ENCODE assay signal across 8 cellular contexts in genomic region chr2:196233808-196234501, GRCh38.
DNase-seq lines count a peak whose midpoint lies in the region; ATAC-seq, FAIRE-seq and TF ChIP-seq lines count a peak whose summit lies in the region.

No MANE protein-coding gene starts in this region.

- no TSS peak for BruUV-seq in endothelial cell of umbilical vein (replicated peaks; lab: Mats Ljungman, UMichigan)

- no peaks in the 10 kb centered on the region for H3K79me2 ChIP-seq in GM23248 (ENCODE audit: insufficient read depth)
- peaks cover 18% of the 10 kb centered on the region for H3K79me2 ChIP-seq in endothelial cell of umbilical vein (ENCODE audit: control insufficient read depth, insufficient read depth, low read length)

- H3K9ac ChIP-seq in GM23248 = no peak overlapping the region
- H3K9ac ChIP-seq in endothelial cell of umbilical vein (replicated peaks; ENCODE audit: extremely low read depth, insufficient read depth, low read length) = peak overlapping the region; percentile 56

- TF ChIP-seq POLR2A in endothelial cell of umbilical vein (IDR thresholded peaks at IDR 0.05; ENCODE audit: low read depth, low read length) = no peak

- peak; percentile 76 for ATAC-seq in GM18498 (IDR thresholded peaks at IDR 0.05; ENCODE audit: unreplicated experiment)
- ATAC-seq in stimulated activated naive CD8-positive, alpha-beta T cell treated with anti-CD3 and anti-CD28 coated beads, Interleukin-15, Interleukin-2, amounts not matched to agents 100 U/mL and 50 U/mL, for 24 hours = peak; percentile 25

- DNase-seq in GM23248 = peak; percentile 40
- DNase-seq in MV-4-11 (lab: John Stamatoyannopoulos, UW) = peak; percentile 27
- DNase-seq in endothelial cell of umbilical vein (ENCODE audit: low read depth, low spot score) = peak; percentile 28
- no peak for DNase-seq in stimulated activated naive CD8-positive, alpha-beta T cell treated with anti-CD3 and anti-CD28 coated beads, Interleukin-15, Interleukin-2, amounts not matched to agents 100 U/mL and 50 U/mL, for 24 hours
- DNase-seq in NCI-H1694 (lab: John Stamatoyannopoulos, UW) = no peak
- DNase-seq in stimulated activated CD8-positive, alpha-beta memory T cell treated with anti-CD3 and anti-CD28 coated beads, Interleukin-4, amount 100 ng/mL, for 48 hours = no peak
- no peak for DNase-seq in frontal cortex (ENCODE audit: low spot score in 2 of 2)

- H3K4me1 ChIP-seq in GM23248 (ENCODE audit: insufficient read depth) (peaks cover 39% of the 10 kb centered on the region), endothelial cell of umbilical vein (ENCODE audit: control insufficient read depth, extremely low read depth, insufficient read depth, low read length) (peaks cover 38% of the 10 kb centered on the region)

- H3K9me3 ChIP-seq in GM23248 (ENCODE audit: low read depth) (no peaks in the 10 kb centered on the region), endothelial cell of umbilical vein (replicated peaks; ENCODE audit: control insufficient read depth, insufficient read depth, low read length) (no peaks in the 10 kb centered on the region)

- H4K20me1 ChIP-seq in GM23248 (ENCODE audit: insufficient read depth) = no peaks in the 10 kb centered on the region
- H4K20me1 ChIP-seq in endothelial cell of umbilical vein (replicated peaks; ENCODE audit: control insufficient read depth, extremely low read depth, insufficient read depth, low read length) = no peaks in the 10 kb centered on the region

- no peak for TF ChIP-seq CTCF in endothelial cell of umbilical vein (IDR thresholded peaks at IDR 0.05; ENCODE audit: extremely low read depth in 1 of 2, insufficient read depth in 1 of 2, low read depth in 1 of 2, low read length in 2 of 2)

- no peak for FAIRE-seq in endothelial cell of umbilical vein (lab: Jason Lieb, UNC)
- no peak for FAIRE-seq in frontal cortex (lab: Jason Lieb, UNC)

- H3K36me3 ChIP-seq in GM23248 (ENCODE audit: low read depth) (no peaks in the 10 kb centered on the region; the same call in 1 of the 2 replicates), endothelial cell of umbilical vein (ENCODE audit: control insufficient read depth in 2 of 2, extremely low read depth in 1 of 2, insufficient read depth in 2 of 2, low read length in 2 of 2) (peaks cover 2 to 25% of the 10 kb centered on the region in 2 experiments)

- WGBS in GM23248 (ENCODE audit: low coverage in 1 of 2, low lambda C conversion rate in 2 of 2, missing lambda C conversion rate in 2 of 2), 2 experiments = 91 to 92% methylated on average over 4 of the region's 4 CpGs

- peak overlapping the region; percentile 62 for H3K27ac ChIP-seq in GM23248
- H3K27ac ChIP-seq in endothelial cell of umbilical vein (ENCODE audit: insufficient read depth, low read depth, low read length) = peak overlapping the region; percentile 96

- H3K4me3 ChIP-seq in GM23248 = no peak overlapping the region
- H3K4me3 ChIP-seq in endothelial cell of umbilical vein (replicated peaks in 1 of 3; ENCODE audit: insufficient read depth in 1 of 3, low read depth in 1 of 3, low read length in 3 of 3) = no peak overlapping the region

- H3K4me2 ChIP-seq in GM23248 (ENCODE audit: unreplicated experiment) (peak overlapping the region; percentile 72), endothelial cell of umbilical vein (ENCODE audit: insufficient read depth, low read length) (peak overlapping the region; percentile 43)

- H3K9me1 ChIP-seq in endothelial cell of umbilical vein (replicated peaks; ENCODE audit: control insufficient read depth, extremely low read depth, insufficient read depth, low read length) = no peaks in the 10 kb centered on the region

- H2AFZ ChIP-seq in GM23248 (peak overlapping the region; percentile 4; the same call in 1 of the 2 replicates), endothelial cell of umbilical vein (ENCODE audit: low read depth, low read length) (no peak overlapping the region)

- peaks cover 26% of the 10 kb centered on the region for H3F3A ChIP-seq in GM23248 (ENCODE audit: insufficient read depth)

- H3K27me3 ChIP-seq in GM23248 (replicated peaks; ENCODE audit: insufficient read depth) (no peaks in the 10 kb centered on the region), endothelial cell of umbilical vein (ENCODE audit: control insufficient read depth in 2 of 2, insufficient read depth in 2 of 2, low read length in 2 of 2) (no peaks in the 10 kb centered on the region)

- CTCF ChIA-PET in endothelial cell of umbilical vein (lab: Charles Lee) = interaction anchor here (1.2 to 2.9 kb wide), 4 partner anchors 32 to 156 kb away, joined by 3 to 15 read pairs (median 12); no protein-coding TSS in a partner anchor

- POLR2A ChIA-PET in endothelial cell of umbilical vein (lab: Charles Lee) = interaction anchor here (0.6 kb wide), 1 partner anchor 44 kb away, joined by 3 read pairs; no protein-coding TSS in a partner anchor

- intact Hi-C loops in endothelial cell of umbilical vein (cut with micrococcal nuclease) = loop anchor here (1.0 to 2.0 kb wide), 5 partner anchors 33 to 372 kb away; partner anchors contain the start of gene STK17B

- in situ Hi-C loops in GM23248 (cut with MboI) = no loop called here

- dilution Hi-C loops in endothelial cell of umbilical vein (cut with MboI; ENCODE audit: extremely low pct_ligation_motif_present, low sequenced_read_pairs) = no loop called here

- no peaks in the 10 kb centered on the region for H3K9me2 ChIP-seq in GM23248 (ENCODE audit: insufficient read depth)

TF ChIP-seq in endothelial cell of umbilical vein, 7 proteins besides CTCF, POLR2A, EP300 and RAD21:
- TF ChIP-seq MYC (IDR thresholded peaks at IDR 0.05; ENCODE audit: low read depth, low read length) (no peak), POLR2AphosphoS5 (IDR thresholded peaks at IDR 0.05; ENCODE audit: insufficient read depth, low read depth, low read length) (no peak), EZH2 (IDR thresholded peaks at IDR 0.05; ENCODE audit: borderline replicate concordance, low read depth, low read length, severe bottlenecking) (no peak), FOS (IDR thresholded peaks at IDR 0.05; ENCODE audit: borderline replicate concordance, insufficient read depth, low read length) (no peak), MAX (IDR thresholded peaks at IDR 0.05; ENCODE audit: insufficient read depth, insufficient read length) (no peak), GATA2 (IDR thresholded peaks at IDR 0.05; ENCODE audit: insufficient read depth, insufficient read length, low read depth, low read length) (no peak), JUN (IDR thresholded peaks at IDR 0.05; ENCODE audit: borderline replicate concordance, insufficient read depth, insufficient read length, low read depth) (no peak)

Comparison
In these comparisons a context has a peak if more than half of its experiments do, and no peak if none do; other contexts are left out.
1. DNase-seq: peak in GM23248 (single experiment), MV-4-11 (single experiment) and endothelial cell of umbilical vein (single experiment); none in stimulated activated naive CD8-positive, alpha-beta T cell treated with anti-CD3 and anti-CD28 coated beads, Interleukin-15, Interleukin-2, amounts not matched to agents 100 U/mL and 50 U/mL, for 24 hours (single experiment), NCI-H1694 (single experiment), stimulated activated CD8-positive, alpha-beta memory T cell treated with anti-CD3 and anti-CD28 coated beads, Interleukin-4, amount 100 ng/mL, for 48 hours (single experiment) and frontal cortex (0 of 2).